Comparison of ENCODE assay signal across 22 cellular contexts in genomic region chr13:47110833-47111240, GRCh38.
"Had no signal": no experiment of that assay in that cellular context is flagged by ENCODE, and none has a peak within 500 bp of the region (broad histone marks: within the 10 kb centered on the region; RNA-seq: fewer than 3 reads in every experiment).

No MANE protein-coding gene starts in this region.

- H3K4me1 Mint-ChIP-seq: activated B cell treated with CpG ODN at 0.5 μM for 24 hours had no signal

- H3K36me3 Mint-ChIP-seq: activated naive CD4-positive, alpha-beta T cell treated with anti-CD3 and anti-CD28 coated beads, Interleukin-2, amount 10 ng/mL, durations not matched to agents 7 days and 5 days; naive thymus-derived CD8-positive, alpha-beta T cell had no signal

- H3K27ac Mint-ChIP-seq: activated B cell treated with CpG ODN at 0.5 μM for 24 hours; activated CD4-positive, alpha-beta memory T cell treated with anti-CD3 and anti-CD28 coated beads, Interleukin-2, amount 10 ng/mL, durations not matched to agents 7 days and 5 days; activated naive CD4-positive, alpha-beta T cell treated with anti-CD3 and anti-CD28 coated beads, Interleukin-2, amount 10 ng/mL, durations not matched to agents 7 days and 5 days had no signal

- H3K27me3 Mint-ChIP-seq: activated B cell treated with CpG ODN at 0.5 μM for 24 hours; activated CD4-positive, alpha-beta memory T cell treated with anti-CD3 and anti-CD28 coated beads, Interleukin-2, amount 10 ng/mL, durations not matched to agents 7 days and 5 days; activated naive CD4-positive, alpha-beta T cell treated with anti-CD3 and anti-CD28 coated beads, Interleukin-2, amount 10 ng/mL, durations not matched to agents 7 days and 5 days; stimulated activated naive CD8-positive, alpha-beta T cell treated with anti-CD3 and anti-CD28 coated beads, Interleukin-15, amount 100 ng/mL, for 72 hours had no signal

- H3K4me3 Mint-ChIP-seq: activated B cell treated with CpG ODN at 0.5 μM for 24 hours; activated CD4-positive, alpha-beta memory T cell treated with anti-CD3 and anti-CD28 coated beads, Interleukin-2, amount 10 ng/mL, durations not matched to agents 7 days and 5 days; activated naive CD4-positive, alpha-beta T cell treated with anti-CD3 and anti-CD28 coated beads, Interleukin-2, amount 10 ng/mL, durations not matched to agents 7 days and 5 days; naive thymus-derived CD8-positive, alpha-beta T cell; stimulated activated naive CD8-positive, alpha-beta T cell treated with anti-CD3 and anti-CD28 coated beads, Interleukin-15, amount 100 ng/mL, for 72 hours had no signal

- H3K9me3 Mint-ChIP-seq: activated B cell treated with CpG ODN at 0.5 μM for 24 hours; activated naive CD4-positive, alpha-beta T cell treated with anti-CD3 and anti-CD28 coated beads, Interleukin-2, amount 10 ng/mL, durations not matched to agents 7 days and 5 days; naive thymus-derived CD8-positive, alpha-beta T cell had no signal

- H3K27me3 ChIP-seq: heart right ventricle, neutrophil, ovary, right atrium auricular region, tibial artery had no signal

- H3K4me1 ChIP-seq: heart right ventricle, lower lobe of right lung, prostate gland, right atrium auricular region, tibial artery had no signal

- DNase-seq: activated B cell treated with CpG ODN at 0.5 μM for 24 hours; activated CD4-positive, alpha-beta memory T cell treated with anti-CD3 and anti-CD28 coated beads, Interleukin-2, amount 10 ng/mL, durations not matched to agents 7 days and 5 days; activated CD4-positive, alpha-beta T cell treated with anti-CD3 and anti-CD28 coated beads for 48 hours; activated effector memory CD4-positive, alpha-beta T cell treated with anti-CD3 and anti-CD28 coated beads, Interleukin-2, amount 50 U/mL, for 16 hours; activated naive CD4-positive, alpha-beta T cell treated with anti-CD3 and anti-CD28 coated beads, Interleukin-2, amount 10 ng/mL, durations not matched to agents 7 days and 5 days; amygdala; cerebellar nuclear complex; heart right ventricle; kidney; lower lobe of right lung; naive thymus-derived CD8-positive, alpha-beta T cell; ovary; stimulated activated CD4-positive, alpha-beta T cell treated with anti-CD3 and anti-CD28 coated beads, Interleukin-12 subunit alpha, Interleukin-12 subunit beta, amount 100 ng/mL, for 4 hours; stimulated activated CD4-positive, alpha-beta T cell treated with anti-CD3 and anti-CD28 coated beads, Interleukin-1b, Interleukin-23, amount 100 ng/mL, for 48 hours; stimulated activated naive CD8-positive, alpha-beta T cell treated with anti-CD3 and anti-CD28 coated beads, Interleukin-15, amount 100 ng/mL, for 72 hours; T-helper 9 cell; tibial artery had no signal

- ATAC-seq: heart right ventricle; left lobe of liver; lower lobe of right lung; naive thymus-derived CD8-positive, alpha-beta T cell had no signal

- H3K36me3 ChIP-seq: heart right ventricle, lower lobe of right lung, neutrophil, ovary, prostate gland, right atrium auricular region, tibial artery had no signal

- H3K9me3 ChIP-seq: heart right ventricle, lower lobe of right lung, neutrophil, ovary, prostate gland, right atrium auricular region, tibial artery had no signal

- H3K4me3 ChIP-seq: coronary artery, heart right ventricle, lower lobe of right lung, ovary, prostate gland, right atrium auricular region, tibial artery had no signal

- H3K27ac ChIP-seq: coronary artery, heart right ventricle, lower lobe of right lung, neutrophil, ovary, prostate gland, right atrium auricular region, tibial artery had no signal
